ENCODE assay signal across 30 cellular contexts in genomic region chr6:40539853-40540252, GRCh38. TPM values are rescaled to one million over a fixed set of nuclear protein-coding genes. Genes with fewer than 3 reads are reported as not detected.
"Had no signal": no experiment of that assay in that cellular context is flagged by ENCODE, and none has a peak within 500 bp of the region (broad histone marks: within the 10 kb centered on the region; RNA-seq: fewer than 3 reads in every experiment).

No MANE protein-coding gene starts in this region.

- DNase-seq: stimulated activated CD4-positive, alpha-beta T cell treated with anti-CD3 and anti-CD28 coated beads, Interleukin-2, amount 100 ng/mL, for 48 hours; stimulated activated CD4-positive, alpha-beta T cell treated with anti-CD3 and anti-CD28 coated beads, Interleukin-4, amount 100 ng/mL, for 1 hour; stimulated activated CD4-positive, alpha-beta T cell treated with anti-CD3 and anti-CD28 coated beads, Interleukin-4, amount 100 ng/mL, for 24 hours; stimulated activated CD4-positive, alpha-beta T cell treated with anti-CD3 and anti-CD28 coated beads, Interleukin-4, amount 100 ng/mL, for 4 hours; stimulated activated CD8-positive, alpha-beta memory T cell treated with anti-CD3 and anti-CD28 coated beads, Interleukin-4, amount 100 ng/mL, for 48 hours; stimulated activated naive B cell treated with anti-CD40 and anti-IgM and Interleukin-4, amounts not matched to agents 10 μg/mL and 1 μg/mL and 100 μg/mL, for 72 hours; stimulated activated naive CD4-positive, alpha-beta T cell; stimulated activated naive CD4-positive, alpha-beta T cell treated with Interleukin-2 at 50 U/mL for 16 hours; stimulated activated naive CD8-positive, alpha-beta T cell treated with anti-CD3 and anti-CD28 coated beads, Interleukin-15, amount 100 ng/mL, for 72 hours; stimulated activated naive CD8-positive, alpha-beta T cell treated with anti-CD3 and anti-CD28 coated beads, Interleukin-15, Interleukin-2, amounts not matched to agents 100 U/mL and 50 U/mL, for 24 hours; stomach; substantia nigra; testis; thyroid gland; tibial artery; transverse colon; trophoblast cell; upper lobe of left lung; upper lobe of right lung; uterus had no signal

- ATAC-seq: stimulated activated effector memory CD8-positive, alpha-beta T cell treated with anti-CD3 and anti-CD28 coated beads, Interleukin-12 subunit alpha, Interleukin-12 subunit beta, amount 100 ng/mL, for 72 hours; stimulated activated memory B cell treated with anti-CD40 and anti-IgM and Interleukin-4, amounts not matched to agents 10 μg/mL and 1 μg/mL and 100 μg/mL, for 72 hours; stimulated activated naive B cell treated with anti-CD40 and anti-IgM and Interleukin-4, amounts not matched to agents 10 μg/mL and 1 μg/mL and 100 μg/mL, for 72 hours; stimulated activated naive CD8-positive, alpha-beta T cell treated with anti-CD3 and anti-CD28 coated beads, Interleukin-15, amount 100 ng/mL, for 72 hours; stimulated activated naive CD8-positive, alpha-beta T cell treated with anti-CD3 and anti-CD28 coated beads, Interleukin-15, Interleukin-2, amounts not matched to agents 100 U/mL and 50 U/mL, for 24 hours; upper lobe of right lung had no signal

- H3K4me1 ChIP-seq: stomach, testis, thyroid gland, tibial artery, tibial nerve, transverse colon, upper lobe of left lung, upper lobe of right lung, uterus, vagina had no signal

- H3K9me3 ChIP-seq: stomach, suprapubic skin, testis, thoracic aorta, thyroid gland, tibial artery, tibial nerve, transverse colon, upper lobe of left lung, upper lobe of right lung, uterus, vagina had no signal

- H3K27me3 Mint-ChIP-seq: stimulated activated naive B cell treated with anti-CD40 and anti-IgM and Interleukin-4, amounts not matched to agents 10 μg/mL and 1 μg/mL and 100 μg/mL, for 72 hours; stimulated activated naive CD8-positive, alpha-beta T cell treated with anti-CD3 and anti-CD28 coated beads, Interleukin-15, Interleukin-2, amounts not matched to agents 100 ng/mL and 50 ng/mL, for 24 hours had no signal

- H3K4me3 Mint-ChIP-seq: stimulated activated effector memory CD8-positive, alpha-beta T cell treated with anti-CD3 and anti-CD28 coated beads, Interleukin-12 subunit alpha, Interleukin-12 subunit beta, amount 100 ng/mL, for 72 hours; stimulated activated memory B cell treated with anti-CD40 and anti-IgM and Interleukin-4, amounts not matched to agents 10 μg/mL and 1 μg/mL and 100 μg/mL, for 72 hours; stimulated activated naive B cell treated with anti-CD40 and anti-IgM and Interleukin-4, amounts not matched to agents 10 μg/mL and 1 μg/mL and 100 μg/mL, for 72 hours; stimulated activated naive CD8-positive, alpha-beta T cell treated with anti-CD3 and anti-CD28 coated beads, Interleukin-15, amount 100 ng/mL, for 72 hours; stimulated activated naive CD8-positive, alpha-beta T cell treated with anti-CD3 and anti-CD28 coated beads, Interleukin-15, Interleukin-2, amounts not matched to agents 100 ng/mL and 50 ng/mL, for 24 hours; type B pancreatic cell had no signal

- H3K27me3 ChIP-seq: testis, thyroid gland, transverse colon, upper lobe of left lung, uterus, vagina had no signal

- H3K4me3 ChIP-seq: stomach, suprapubic skin, testis, thoracic aorta, thyroid gland, tibial artery, tibial nerve, transverse colon, upper lobe of left lung, upper lobe of right lung, uterus, vagina had no signal

- H3K27ac Mint-ChIP-seq: stimulated activated effector memory CD8-positive, alpha-beta T cell treated with anti-CD3 and anti-CD28 coated beads, Interleukin-12 subunit alpha, Interleukin-12 subunit beta, amount 100 ng/mL, for 72 hours; stimulated activated memory B cell treated with anti-CD40 and anti-IgM and Interleukin-4, amounts not matched to agents 10 μg/mL and 1 μg/mL and 100 μg/mL, for 72 hours; stimulated activated naive B cell treated with anti-CD40 and anti-IgM and Interleukin-4, amounts not matched to agents 10 μg/mL and 1 μg/mL and 100 μg/mL, for 72 hours; stimulated activated naive CD8-positive, alpha-beta T cell treated with anti-CD3 and anti-CD28 coated beads, Interleukin-15, amount 100 ng/mL, for 72 hours; stimulated activated naive CD8-positive, alpha-beta T cell treated with anti-CD3 and anti-CD28 coated beads, Interleukin-15, Interleukin-2, amounts not matched to agents 100 ng/mL and 50 ng/mL, for 24 hours; type B pancreatic cell had no signal

- H3K27ac ChIP-seq: stomach, suprapubic skin, testis, thoracic aorta, thyroid gland, tibial artery, tibial nerve, transverse colon, upper lobe of left lung, upper lobe of right lung, uterus, vagina had no signal

- FAIRE-seq: urothelium cell line had no signal

- H3K4me1 Mint-ChIP-seq: stimulated activated effector memory CD8-positive, alpha-beta T cell treated with anti-CD3 and anti-CD28 coated beads, Interleukin-12 subunit alpha, Interleukin-12 subunit beta, amount 100 ng/mL, for 72 hours; stimulated activated memory B cell treated with anti-CD40 and anti-IgM and Interleukin-4, amounts not matched to agents 10 μg/mL and 1 μg/mL and 100 μg/mL, for 72 hours; stimulated activated naive B cell treated with anti-CD40 and anti-IgM and Interleukin-4, amounts not matched to agents 10 μg/mL and 1 μg/mL and 100 μg/mL, for 72 hours; stimulated activated naive CD8-positive, alpha-beta T cell treated with anti-CD3 and anti-CD28 coated beads, Interleukin-15, amount 100 ng/mL, for 72 hours had no signal

- H3K9me3 Mint-ChIP-seq: stimulated activated effector memory CD8-positive, alpha-beta T cell treated with anti-CD3 and anti-CD28 coated beads, Interleukin-12 subunit alpha, Interleukin-12 subunit beta, amount 100 ng/mL, for 72 hours; stimulated activated memory B cell treated with anti-CD40 and anti-IgM and Interleukin-4, amounts not matched to agents 10 μg/mL and 1 μg/mL and 100 μg/mL, for 72 hours; stimulated activated naive B cell treated with anti-CD40 and anti-IgM and Interleukin-4, amounts not matched to agents 10 μg/mL and 1 μg/mL and 100 μg/mL, for 72 hours; stimulated activated naive CD8-positive, alpha-beta T cell treated with anti-CD3 and anti-CD28 coated beads, Interleukin-15, amount 100 ng/mL, for 72 hours; stimulated activated naive CD8-positive, alpha-beta T cell treated with anti-CD3 and anti-CD28 coated beads, Interleukin-15, Interleukin-2, amounts not matched to agents 100 ng/mL and 50 ng/mL, for 24 hours; type B pancreatic cell had no signal

- H3K36me3 Mint-ChIP-seq: stimulated activated effector memory CD8-positive, alpha-beta T cell treated with anti-CD3 and anti-CD28 coated beads, Interleukin-12 subunit alpha, Interleukin-12 subunit beta, amount 100 ng/mL, for 72 hours; stimulated activated memory B cell treated with anti-CD40 and anti-IgM and Interleukin-4, amounts not matched to agents 10 μg/mL and 1 μg/mL and 100 μg/mL, for 72 hours; stimulated activated naive B cell treated with anti-CD40 and anti-IgM and Interleukin-4, amounts not matched to agents 10 μg/mL and 1 μg/mL and 100 μg/mL, for 72 hours; type B pancreatic cell had no signal

- H3K36me3 ChIP-seq: stomach, suprapubic skin, thoracic aorta, thyroid gland, tibial artery, tibial nerve, transverse colon, upper lobe of left lung, upper lobe of right lung, uterus, vagina had no signal

RNA-seq across cellular contexts. Expression of gene LRFN2, which starts 47.3 kb away (rescaled TPM):
- total RNA-seq: stomach, subcutaneous adipose tissue, suprapubic skin, thoracic aorta, tibial nerve, upper lobe of right lung, vagina had no signal
